ENCODE assay signal across 8 cellular contexts in the genomic region with DNA sequence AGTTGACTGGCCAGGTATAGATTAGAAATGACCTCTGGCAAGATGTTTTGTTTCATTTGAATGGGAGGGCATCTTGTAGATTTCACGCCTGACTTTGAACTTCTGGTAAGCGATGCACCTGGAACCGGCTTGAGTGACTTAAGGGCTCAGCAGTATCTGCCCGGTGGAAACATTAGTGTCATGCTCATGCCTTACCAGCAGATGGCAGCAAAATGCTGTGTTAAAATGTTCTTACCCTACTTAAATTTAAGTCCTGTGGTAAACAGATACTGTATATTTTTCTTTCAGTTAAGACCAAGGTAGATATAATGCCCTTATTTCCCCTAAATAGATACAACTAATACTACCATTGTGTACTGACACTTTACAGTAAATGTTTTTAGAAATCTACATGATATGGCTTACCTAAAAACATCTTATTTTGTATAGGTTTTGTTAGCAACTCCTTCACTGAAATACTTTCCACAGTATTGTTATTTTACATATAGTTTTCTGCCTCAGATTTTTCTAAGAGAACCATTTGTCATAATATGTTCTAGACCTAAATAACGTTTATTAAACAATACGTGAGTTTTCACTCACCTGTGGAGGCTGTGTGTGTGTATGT. TPM values are rescaled to one million over a fixed set of nuclear protein-coding genes. Genes with fewer than 3 reads are reported as not detected.
DNase-seq lines count a peak whose midpoint lies in the region; ATAC-seq and TF ChIP-seq lines count a peak whose summit lies in the region.

No MANE protein-coding gene starts in this region.

- H3K36me3 ChIP-seq in thyroid gland, result peaks cover 7 to 8% of the 10 kb centered on the region in 2 donors

- peaks cover 24% of the 10 kb centered on the region for H3K4me1 Mint-ChIP-seq in activated T-helper 1 cell treated with anti-CD3 and anti-CD28 coated beads, Interleukin-12 subunit alpha, Interleukin-12 subunit beta, Interleukin-2, Interleukin-4 antibody, amounts not matched to agents 30 ng/mL and 10 ng/mL and 1 ng/mL, durations not matched to agents 14 hours and 24 hours and 36 hours (ENCODE audit: low read depth)

- H3K4me3 ChIP-seq in Jurkat, Clone E6-1 (ENCODE audit: low read length), result no peak overlapping the region
- H3K4me3 ChIP-seq in thyroid gland (replicated peaks in 1 of 3), result no peak overlapping the region

- H3K27ac ChIP-seq in thyroid gland, result no peak overlapping the region

- H3K4me1 ChIP-seq in thyroid gland, result no peaks in the 10 kb centered on the region

- H3K36me3 Mint-ChIP-seq in activated T-helper 1 cell treated with anti-CD3 and anti-CD28 coated beads, Interleukin-12 subunit alpha, Interleukin-12 subunit beta, Interleukin-2, Interleukin-4 antibody, amounts not matched to agents 30 ng/mL and 10 ng/mL and 1 ng/mL, durations not matched to agents 14 hours and 24 hours and 36 hours (ENCODE audit: low read depth), result peaks cover 23% of the 10 kb centered on the region

- H3K9me3 ChIP-seq in thyroid gland, result no peaks in the 10 kb centered on the region

- TF ChIP-seq CTCF in thyroid gland (IDR thresholded peaks at IDR 0.05), result peak; percentile 65 to 84 (median 74)

- intact Hi-C loops in activated T-helper 1 cell treated with anti-CD3 and anti-CD28 coated beads, Interleukin-12 subunit alpha, Interleukin-12 subunit beta, Interleukin-2, Interleukin-4 antibody, amounts not matched to agents 30 ng/mL and 10 ng/mL and 1 ng/mL, durations not matched to agents 14 hours and 24 hours and 36 hours (cut with micrococcal nuclease), result loop anchor here (1.0 to 5.0 kb wide), 3 partner anchors 245 to 379 kb away; a partner anchor contains a TSS
- intact Hi-C loops in thyroid gland (cut with DNase I), result loop anchor here (5.0 kb wide), 1 partner anchor 249 kb away; a partner anchor contains a TSS

- no peak overlapping the region for H3K27ac Mint-ChIP-seq in activated T-helper 1 cell treated with anti-CD3 and anti-CD28 coated beads, Interleukin-12 subunit alpha, Interleukin-12 subunit beta, Interleukin-2, Interleukin-4 antibody, amounts not matched to agents 30 ng/mL and 10 ng/mL and 1 ng/mL, durations not matched to agents 14 hours and 24 hours and 36 hours

- H3K27me3 Mint-ChIP-seq in activated T-helper 1 cell treated with anti-CD3 and anti-CD28 coated beads, Interleukin-12 subunit alpha, Interleukin-12 subunit beta, Interleukin-2, Interleukin-4 antibody, amounts not matched to agents 30 ng/mL and 10 ng/mL and 1 ng/mL, durations not matched to agents 14 hours and 24 hours and 36 hours (ENCODE audit: insufficient read depth), result no peaks in the 10 kb centered on the region

- TF ChIP-seq POLR2A in thyroid gland (IDR thresholded peaks at IDR 0.05), result no peak

- H3K27me3 ChIP-seq in thyroid gland, result no peaks in the 10 kb centered on the region

- 33 to 36% methylated on average over 6 of the region's 6 CpGs for WGBS in thyroid gland, 2 donors

- peak; percentile 82 for ATAC-seq in GM21528 (IDR thresholded peaks at IDR 0.05; ENCODE audit: low FRiP score, unreplicated experiment)

- DNase-seq in DMS153 (lab: John Stamatoyannopoulos, UW), result peak; percentile 3
- DNase-seq in Jurkat, Clone E6-1 (ENCODE audit: low read depth, low spot score), result peak; percentile 79
- peak; percentile 73 for DNase-seq in RKO (ENCODE audit: low spot score)
- peak; percentile 48 for DNase-seq in activated T-helper 1 cell treated with anti-CD3 and anti-CD28 coated beads, Interleukin-12 subunit alpha, Interleukin-12 subunit beta, Interleukin-2, Interleukin-4 antibody, amounts not matched to agents 30 ng/mL and 10 ng/mL and 1 ng/mL, durations not matched to agents 14 hours and 24 hours and 36 hours (ENCODE audit: low spot score)
- peak; percentile 75 for DNase-seq in fibroblast of the conjunctiva (ENCODE audit: low read depth)
- DNase-seq in occipital lobe (lab: John Stamatoyannopoulos, UW), result peak; percentile 20
- peak; percentile 58 to 64 for DNase-seq in thyroid gland

- H3K9me3 Mint-ChIP-seq in activated T-helper 1 cell treated with anti-CD3 and anti-CD28 coated beads, Interleukin-12 subunit alpha, Interleukin-12 subunit beta, Interleukin-2, Interleukin-4 antibody, amounts not matched to agents 30 ng/mL and 10 ng/mL and 1 ng/mL, durations not matched to agents 14 hours and 24 hours and 36 hours, result no peaks in the 10 kb centered on the region

- no peak overlapping the region for H3K4me3 Mint-ChIP-seq in activated T-helper 1 cell treated with anti-CD3 and anti-CD28 coated beads, Interleukin-12 subunit alpha, Interleukin-12 subunit beta, Interleukin-2, Interleukin-4 antibody, amounts not matched to agents 30 ng/mL and 10 ng/mL and 1 ng/mL, durations not matched to agents 14 hours and 24 hours and 36 hours

RNA-seq across cellular contexts. Expression of a gene that starts 25.5 kb away (rescaled TPM):
- 6.2 TPM for polyA plus RNA-seq in Jurkat, Clone E6-1 (2012; ENCODE audit: insufficient read depth, insufficient read length)
- total RNA-seq in activated T-helper 1 cell treated with anti-CD3 and anti-CD28 coated beads, Interleukin-12 subunit alpha, Interleukin-12 subunit beta, Interleukin-2, Interleukin-4 antibody, amounts not matched to agents 30 ng/mL and 10 ng/mL and 1 ng/mL, durations not matched to agents 14 hours and 24 hours and 36 hours, result 18.3 and 18.7 TPM in 2 replicates
- total RNA-seq in occipital lobe (21.5 TPM), thyroid gland (10 to 100 TPM; 16.2 to 21.0 (median 19.7) TPM)

RNA-seq across cellular contexts. Expression of a gene that starts 25.9 kb away (rescaled TPM):
- polyA plus RNA-seq in Jurkat, Clone E6-1 (2012; ENCODE audit: insufficient read depth, insufficient read length), result 9.1 TPM
- 64.1 and 70.5 TPM in 2 replicates for total RNA-seq in activated T-helper 1 cell treated with anti-CD3 and anti-CD28 coated beads, Interleukin-12 subunit alpha, Interleukin-12 subunit beta, Interleukin-2, Interleukin-4 antibody, amounts not matched to agents 30 ng/mL and 10 ng/mL and 1 ng/mL, durations not matched to agents 14 hours and 24 hours and 36 hours
- total RNA-seq in occipital lobe, result 49.8 TPM
- 10 to 100 TPM; 32.9 to 63.0 (median 53.3) TPM for total RNA-seq in thyroid gland

Comparison
In these comparisons a context has a peak if more than half of its experiments do, and no peak if none do; other contexts are left out.
1. DNase-seq: peak in every context shown above with its lines; median percentile 79 in Jurkat, Clone E6-1; 75 in fibroblast of the conjunctiva; 73 in RKO; 61 in thyroid gland; 48 in activated T-helper 1 cell treated with anti-CD3 and anti-CD28 coated beads, Interleukin-12 subunit alpha, Interleukin-12 subunit beta, Interleukin-2, Interleukin-4 antibody, amounts not matched to agents 30 ng/mL and 10 ng/mL and 1 ng/mL, durations not matched to agents 14 hours and 24 hours and 36 hours; 20 in occipital lobe; 3 in DMS153.